ENCODE assay signal across 21 cellular contexts in genomic region chr7:10034843-10035556, GRCh38.
"Had no signal": no experiment of that assay in that cellular context is flagged by ENCODE, and none has a peak within 500 bp of the region (broad histone marks: within the 10 kb centered on the region; RNA-seq: fewer than 3 reads in every experiment).

No MANE protein-coding gene starts in this region.

- H3K27ac ChIP-seq: dorsolateral prefrontal cortex, gastrocnemius medialis, heart right ventricle, neutrophil, psoas muscle, right lobe of liver, stomach, thoracic aorta, transverse colon had no signal

- DNase-seq: cortex of kidney; dorsolateral prefrontal cortex; effector memory CD4-positive, alpha-beta T cell; gastrocnemius medialis; heart right ventricle; mammary epithelial cell; naive thymus-derived CD4-positive, alpha-beta T cell; nephron progenitor cell; psoas muscle; retina; right lobe of liver; stimulated activated CD4-positive, alpha-beta T cell treated with anti-CD3 and anti-CD28 coated beads, Interleukin-4, amount 100 ng/mL, for 1 hour; stimulated activated CD8-positive, alpha-beta memory T cell treated with anti-CD3 and anti-CD28 coated beads, Interleukin-4, amount 100 ng/mL, for 48 hours; stimulated activated naive CD4-positive, alpha-beta T cell; stomach; substantia nigra; transverse colon had no signal

- H3K36me3 ChIP-seq: gastrocnemius medialis, heart right ventricle, neutrophil, right lobe of liver, stomach, thoracic aorta, transverse colon had no signal

- ATAC-seq: esophagus mucosa; gastrocnemius medialis; heart right ventricle; naive thymus-derived CD4-positive, alpha-beta T cell; psoas muscle; right lobe of liver had no signal

- H3K36me3 Mint-ChIP-seq: naive thymus-derived CD4-positive, alpha-beta T cell had no signal

- H3K9me3 Mint-ChIP-seq: nephron progenitor cell had no signal

- H3K4me3 Mint-ChIP-seq: naive thymus-derived CD4-positive, alpha-beta T cell; nephron progenitor cell had no signal

- H3K4me1 ChIP-seq: gastrocnemius medialis, heart right ventricle, psoas muscle, right lobe of liver, stomach, transverse colon had no signal

- H3K4me3 ChIP-seq: dorsolateral prefrontal cortex, gastrocnemius medialis, heart right ventricle, psoas muscle, right lobe of liver, stomach, thoracic aorta, transverse colon had no signal

- H3K27ac Mint-ChIP-seq: naive thymus-derived CD4-positive, alpha-beta T cell; nephron progenitor cell had no signal

- H3K27me3 Mint-ChIP-seq: naive thymus-derived CD4-positive, alpha-beta T cell had no signal

- H3K4me1 Mint-ChIP-seq: naive thymus-derived CD4-positive, alpha-beta T cell; nephron progenitor cell had no signal

- H3K27me3 ChIP-seq: dorsolateral prefrontal cortex, gastrocnemius medialis, heart right ventricle, neutrophil, right lobe of liver, stomach, transverse colon had no signal

- H3K9me3 ChIP-seq: gastrocnemius medialis, heart right ventricle, neutrophil, psoas muscle, right lobe of liver, stomach, thoracic aorta, transverse colon had no signal

- FAIRE-seq: endometrium had no signal
